ENCODE assay signal across 8 cellular contexts in the genomic region with DNA sequence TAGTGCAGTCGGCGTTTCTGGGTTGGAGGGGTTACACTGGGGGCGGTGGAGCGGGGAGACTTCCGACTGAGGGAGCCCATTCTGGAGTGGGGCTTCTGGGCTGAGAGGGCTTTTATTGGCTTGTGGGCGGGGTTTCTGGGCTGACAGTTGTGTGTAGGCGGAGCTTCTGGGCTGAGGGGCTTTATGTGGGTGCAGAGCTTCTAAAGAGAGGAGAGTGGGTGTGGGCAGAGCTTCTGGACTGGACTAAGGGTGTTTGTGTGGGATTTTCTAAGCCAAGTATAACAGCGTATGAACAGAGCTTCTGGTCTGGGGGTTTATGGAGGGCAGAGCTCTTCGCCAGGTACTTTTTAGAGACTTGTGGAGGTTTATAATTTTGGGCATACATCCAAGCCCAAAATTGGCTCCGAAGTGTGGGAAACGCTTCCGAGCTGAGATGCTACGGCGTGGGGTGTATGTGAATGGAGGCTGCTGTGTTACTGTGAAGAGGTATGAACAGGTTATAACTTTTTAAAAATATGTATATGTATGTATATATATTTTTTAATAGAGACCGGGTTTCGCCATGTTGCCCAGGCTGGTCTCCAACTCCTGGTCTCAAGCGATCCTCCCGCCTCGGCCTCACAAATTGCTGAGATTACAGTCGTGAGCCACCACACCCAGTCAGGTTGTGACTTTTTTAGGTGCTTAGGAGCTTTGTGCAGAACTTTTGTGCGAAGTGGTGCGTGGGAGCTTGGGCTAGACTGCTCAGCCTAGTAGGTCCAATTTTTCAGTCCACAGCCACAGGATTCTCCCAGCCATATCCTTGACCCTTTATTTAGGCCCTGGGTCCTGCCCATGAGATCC. TPM values are rescaled to one million over a fixed set of nuclear protein-coding genes. Genes with fewer than 3 reads are reported as not detected.
DNase-seq lines count a peak whose midpoint lies in the region; ATAC-seq and TF ChIP-seq lines count a peak whose summit lies in the region.

No MANE protein-coding gene starts in this region.

- no peak for DNase-seq in activated naive CD4-positive, alpha-beta T cell treated with anti-CD3 and anti-CD28 coated beads, Interleukin-2, amount 10 ng/mL, durations not matched to agents 7 days and 5 days
- DNase-seq in activated naive CD4-positive, alpha-beta T cell treated with Interleukin-2 at 50 U/mL for 16 hours: no peak
- DNase-seq in T-helper 17 cell (no peak), heart left ventricle (no peak), GF-D8 (lab: John Stamatoyannopoulos, UW) (no peak), cerebellar nuclear complex (lab: John Stamatoyannopoulos, UW) (no peak), NCI-H2081 (lab: John Stamatoyannopoulos, UW) (no peak)

- H3K36me3 ChIP-seq in heart left ventricle (peaks cover 0 to 37% (median 30%) of the 10 kb centered on the region in 9 donors), skeletal muscle tissue (ENCODE audit: control insufficient read depth in 3 of 3, insufficient read depth in 3 of 3, low read length in 3 of 3) (peaks cover 23 to 26% (median 26%) of the 10 kb centered on the region in 3 donors)

- peak in 4 of 12 donors; percentile 17 to 37 (median 23) for TF ChIP-seq CTCF in heart left ventricle (IDR thresholded peaks at IDR 0.05)

- H3K9me3 ChIP-seq in T-helper 17 cell (ENCODE audit: control insufficient read depth, low read length, poor library complexity, severe bottlenecking): no peaks in the 10 kb centered on the region
- H3K9me3 ChIP-seq in heart left ventricle: no peaks in the 10 kb centered on the region
- H3K9me3 ChIP-seq in skeletal muscle tissue (ENCODE audit: control insufficient read depth in 3 of 3, low read length in 3 of 3): no peaks in the 10 kb centered on the region

- H3K27me3 ChIP-seq in heart left ventricle (no peaks in the 10 kb centered on the region), skeletal muscle tissue (ENCODE audit: control insufficient read depth in 3 of 3, insufficient read depth in 3 of 3, low read length in 3 of 3) (no peaks in the 10 kb centered on the region)

- 37 to 40% (median 39%) methylated on average over 22 of the region's 22 CpGs for WGBS in heart left ventricle, 4 donors

- peaks cover 25% of the 10 kb centered on the region for H3K36me3 Mint-ChIP-seq in activated naive CD4-positive, alpha-beta T cell treated with anti-CD3 and anti-CD28 coated beads, Interleukin-2, amount 10 ng/mL, durations not matched to agents 7 days and 5 days
- H3K36me3 Mint-ChIP-seq in T-helper 17 cell (ENCODE audit: low read depth): peaks cover 10% of the 10 kb centered on the region

- H3K4me1 ChIP-seq in heart left ventricle (peaks cover 0 to 49% (median 16%) of the 10 kb centered on the region in 12 donors), skeletal muscle tissue (ENCODE audit: control insufficient read depth in 3 of 3, insufficient read depth in 3 of 3, low read length in 3 of 3) (peaks cover 13 to 22% (median 15%) of the 10 kb centered on the region in 3 donors)

- H3K9ac ChIP-seq in skeletal muscle tissue (ENCODE audit: low read depth in 1 of 3, low read length in 3 of 3): peak overlapping the region; percentile 65 to 89 (median 87)

- H3K27ac Mint-ChIP-seq in activated naive CD4-positive, alpha-beta T cell treated with anti-CD3 and anti-CD28 coated beads, Interleukin-2, amount 10 ng/mL, durations not matched to agents 7 days and 5 days: peak overlapping the region; percentile 90
- peak overlapping the region; percentile 94 for H3K27ac Mint-ChIP-seq in T-helper 17 cell

- H3K4me3 Mint-ChIP-seq in activated naive CD4-positive, alpha-beta T cell treated with anti-CD3 and anti-CD28 coated beads, Interleukin-2, amount 10 ng/mL, durations not matched to agents 7 days and 5 days: peak overlapping the region; percentile 78
- H3K4me3 Mint-ChIP-seq in T-helper 17 cell: peak overlapping the region; percentile 96

- H3K27ac ChIP-seq in heart left ventricle (peak overlapping the region; percentile 79 to 98 (median 94)), skeletal muscle tissue (ENCODE audit: low read depth, low read length) (peak overlapping the region; percentile 90)

- ATAC-seq in T-helper 17 cell (peak; percentile 41), heart left ventricle (peak in 2 of 4 donors; percentile 45 to 51)

- H3K27me3 Mint-ChIP-seq in activated naive CD4-positive, alpha-beta T cell treated with anti-CD3 and anti-CD28 coated beads, Interleukin-2, amount 10 ng/mL, durations not matched to agents 7 days and 5 days: peaks cover 16% of the 10 kb centered on the region
- no peaks in the 10 kb centered on the region for H3K27me3 Mint-ChIP-seq in T-helper 17 cell

- CTCF ChIA-PET in activated naive CD4-positive, alpha-beta T cell treated with anti-CD3 and anti-CD28 coated beads, Interleukin-2, amount 10 ng/mL, durations not matched to agents 7 days and 5 days (lab: Charles Lee): interaction anchor here (0.6 to 2.0 kb wide), 7 partner anchors 11 to 175 kb away, joined by 3 to 10 read pairs (median 3); partner anchors contain the start of gene KPNA6

- H3K4me3 ChIP-seq in heart left ventricle: peak overlapping the region; percentile 48 to 86 (median 79)
- H3K4me3 ChIP-seq in skeletal muscle tissue (ENCODE audit: low read length in 3 of 3): peak overlapping the region; percentile 91 to 96 (median 93)

- peaks cover 51% of the 10 kb centered on the region for H3K4me1 Mint-ChIP-seq in activated naive CD4-positive, alpha-beta T cell treated with anti-CD3 and anti-CD28 coated beads, Interleukin-2, amount 10 ng/mL, durations not matched to agents 7 days and 5 days
- H3K4me1 Mint-ChIP-seq in T-helper 17 cell: peaks cover 38% of the 10 kb centered on the region

- intact Hi-C loops in heart left ventricle (cut with DNase I): loop anchor here in 2 of 10 donors (1.0 to 2.0 kb wide), 2 partner anchors 34 to 35 kb away; partner anchors contain the start of gene KPNA6 (in 1 of the 2)

- H3K9me3 Mint-ChIP-seq in activated naive CD4-positive, alpha-beta T cell treated with anti-CD3 and anti-CD28 coated beads, Interleukin-2, amount 10 ng/mL, durations not matched to agents 7 days and 5 days: no peaks in the 10 kb centered on the region

- TF ChIP-seq POLR2A in heart left ventricle (IDR thresholded peaks at IDR 0.05): no peak

RNA-seq across cellular contexts. Expression of gene TMEM39B, which starts 0.9 kb away (rescaled TPM):
- total RNA-seq in T-helper 17 cell (10 to 100 TPM; 15.8 to 16.7 TPM), heart left ventricle (10 to 100 TPM in 1 of 9 donors, 1 to 10 TPM in 8; 2.7 to 15.1 (median 6.3) TPM), skeletal muscle tissue (3.7 TPM)
- polyA plus RNA-seq in heart left ventricle: 1 to 10 TPM; 4.5 to 6.8 TPM

RNA-seq across cellular contexts. Expression of gene KPNA6, which starts 34.2 kb away (rescaled TPM):
- 10 to 100 TPM; 39.8 to 57.6 TPM for total RNA-seq in T-helper 17 cell
- 10 to 100 TPM; 58.4 to 99.2 (median 78.6) TPM for total RNA-seq in heart left ventricle
- 10 to 100 TPM; 10.2 to 28.1 TPM for polyA plus RNA-seq in heart left ventricle
- total RNA-seq in skeletal muscle tissue: 17.7 TPM

RNA-seq across cellular contexts. Expression of gene KHDRBS1, which starts 59.9 kb away (rescaled TPM):
- 10 to 100 TPM; 92.5 to 94.9 TPM for total RNA-seq in T-helper 17 cell
- 10 to 100 TPM; 45.2 to 79.3 (median 68.5) TPM for total RNA-seq in heart left ventricle
- polyA plus RNA-seq in heart left ventricle: 10 to 100 TPM; 33.0 to 58.6 TPM
- 48.5 TPM for total RNA-seq in skeletal muscle tissue
